35 cellular contexts compared by ENCODE assay signal in the genomic region with DNA sequence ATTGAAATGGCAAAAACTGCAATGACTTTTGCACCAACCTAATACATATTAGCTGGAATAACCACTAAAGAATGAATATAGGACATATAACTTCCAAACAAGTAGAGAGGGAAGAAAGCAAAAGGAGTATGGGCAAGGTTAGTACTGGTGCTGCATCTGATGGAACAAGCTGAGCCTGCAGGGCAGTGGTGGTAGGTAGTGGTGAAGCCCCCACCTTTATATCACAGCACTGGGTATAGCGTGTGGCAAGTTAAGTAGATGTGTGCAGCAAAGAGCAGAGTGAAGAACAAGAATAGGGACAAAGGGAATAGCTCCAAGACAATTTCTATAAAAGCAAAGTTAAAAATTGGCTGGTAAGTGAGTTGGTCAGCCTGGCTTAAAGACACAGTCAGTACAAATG.
"Had no signal": no experiment of that assay in that cellular context is flagged by ENCODE, and none has a peak within 500 bp of the region (broad histone marks: within the 10 kb centered on the region; RNA-seq: fewer than 3 reads in every experiment).

No MANE protein-coding gene starts in this region.

- H3K27ac ChIP-seq: ascending aorta, cardiac muscle cell, Peyer's patch, RWPE1, WERI-Rb-1 had no signal

- H3K36me3 ChIP-seq: ascending aorta, cardiac muscle cell, Peyer's patch, WERI-Rb-1 had no signal

- H3K9me3 Mint-ChIP-seq: activated CD4-positive, alpha-beta memory T cell treated with anti-CD3 and anti-CD28 coated beads, Interleukin-2, amount 10 ng/mL, durations not matched to agents 7 days and 5 days; activated naive CD4-positive, alpha-beta T cell treated with anti-CD3 and anti-CD28 coated beads, Interleukin-2, amount 50 U/mL, for 24 hours; activated naive CD8-positive, alpha-beta T cell treated with anti-CD3 and anti-CD28 coated beads, Interleukin-2, amount 10 ng/mL, durations not matched to agents 7 days and 5 days; activated T-cell treated with anti-CD3 and anti-CD28 coated beads, Interleukin-2, amount 50 U/mL, for 72 hours; activated T-helper 17 cell treated with anti-CD3 and anti-CD28 coated beads, Interleukin-2, amount 50 U/mL, for 72 hours; central memory CD8-positive, alpha-beta T cell had no signal

- H3K27me3 Mint-ChIP-seq: activated naive CD4-positive, alpha-beta T cell treated with anti-CD3 and anti-CD28 coated beads, Interleukin-2, amount 50 U/mL, for 24 hours had no signal

- H3K27ac Mint-ChIP-seq: activated CD4-positive, alpha-beta memory T cell treated with anti-CD3 and anti-CD28 coated beads, Interleukin-2, amount 10 ng/mL, durations not matched to agents 7 days and 5 days; activated CD8-positive, alpha-beta memory T cell treated with anti-CD3 and anti-CD28 coated beads, Interleukin-2, amount 10 ng/mL, durations not matched to agents 7 days and 5 days; activated naive CD4-positive, alpha-beta T cell treated with anti-CD3 and anti-CD28 coated beads, Interleukin-2, amount 50 U/mL, for 24 hours; activated naive CD8-positive, alpha-beta T cell treated with anti-CD3 and anti-CD28 coated beads, Interleukin-2, amount 10 ng/mL, durations not matched to agents 7 days and 5 days; activated T-cell treated with anti-CD3 and anti-CD28 coated beads, Interleukin-2, amount 50 U/mL, for 72 hours; activated T-helper 17 cell treated with anti-CD3 and anti-CD28 coated beads, Interleukin-2, amount 50 U/mL, for 72 hours had no signal

- H3K36me3 Mint-ChIP-seq: activated CD8-positive, alpha-beta memory T cell treated with anti-CD3 and anti-CD28 coated beads, Interleukin-2, amount 10 ng/mL, durations not matched to agents 7 days and 5 days; activated naive CD4-positive, alpha-beta T cell treated with anti-CD3 and anti-CD28 coated beads, Interleukin-2, amount 50 U/mL, for 24 hours; activated naive CD8-positive, alpha-beta T cell treated with anti-CD3 and anti-CD28 coated beads, Interleukin-2, amount 10 ng/mL, durations not matched to agents 7 days and 5 days had no signal

- H3K4me1 ChIP-seq: ascending aorta had no signal

- H3K4me3 Mint-ChIP-seq: activated CD4-positive, alpha-beta memory T cell treated with anti-CD3 and anti-CD28 coated beads, Interleukin-2, amount 10 ng/mL, durations not matched to agents 7 days and 5 days; activated CD8-positive, alpha-beta memory T cell treated with anti-CD3 and anti-CD28 coated beads, Interleukin-2, amount 10 ng/mL, durations not matched to agents 7 days and 5 days; activated naive CD4-positive, alpha-beta T cell treated with anti-CD3 and anti-CD28 coated beads, Interleukin-2, amount 50 U/mL, for 24 hours; activated naive CD8-positive, alpha-beta T cell treated with anti-CD3 and anti-CD28 coated beads, Interleukin-2, amount 10 ng/mL, durations not matched to agents 7 days and 5 days; activated T-cell treated with anti-CD3 and anti-CD28 coated beads, Interleukin-2, amount 50 U/mL, for 72 hours; activated T-helper 17 cell treated with anti-CD3 and anti-CD28 coated beads, Interleukin-2, amount 50 U/mL, for 72 hours; central memory CD8-positive, alpha-beta T cell had no signal

- H3K27me3 ChIP-seq: ascending aorta, cardiac muscle cell, MG63, Peyer's patch had no signal

- H3K4me3 ChIP-seq: ascending aorta, cardiac muscle cell, MG63, Peyer's patch had no signal

- H3K4me1 Mint-ChIP-seq: activated CD4-positive, alpha-beta memory T cell treated with anti-CD3 and anti-CD28 coated beads, Interleukin-2, amount 10 ng/mL, durations not matched to agents 7 days and 5 days; activated CD8-positive, alpha-beta memory T cell treated with anti-CD3 and anti-CD28 coated beads, Interleukin-2, amount 10 ng/mL, durations not matched to agents 7 days and 5 days; activated naive CD4-positive, alpha-beta T cell treated with anti-CD3 and anti-CD28 coated beads, Interleukin-2, amount 50 U/mL, for 24 hours; activated naive CD8-positive, alpha-beta T cell treated with anti-CD3 and anti-CD28 coated beads, Interleukin-2, amount 10 ng/mL, durations not matched to agents 7 days and 5 days; activated T-helper 17 cell treated with anti-CD3 and anti-CD28 coated beads, Interleukin-2, amount 50 U/mL, for 72 hours; central memory CD8-positive, alpha-beta T cell had no signal

- H3K9me3 ChIP-seq: ascending aorta, MG63, Peyer's patch had no signal

- DNase-seq: activated CD4-positive, alpha-beta memory T cell treated with anti-CD3 and anti-CD28 coated beads, Interleukin-2, amount 10 ng/mL, durations not matched to agents 7 days and 5 days; activated CD4-positive, alpha-beta T cell treated with anti-CD3 and anti-CD28 coated beads for 1 hour; activated CD4-positive, alpha-beta T cell treated with anti-CD3 and anti-CD28 coated beads for 48 hours; activated CD4-positive, CD25-positive, alpha-beta regulatory T cell; activated CD8-positive, alpha-beta memory T cell treated with anti-CD3 and anti-CD28 coated beads for 24 hours; activated CD8-positive, alpha-beta memory T cell treated with anti-CD3 and anti-CD28 coated beads, Interleukin-2, amount 10 ng/mL, durations not matched to agents 7 days and 5 days; activated CD8-positive, alpha-beta memory T cell treated with anti-CD3 and anti-CD28 coated beads, Interleukin-2, amount 50 U/mL, for 48 hours; activated gamma-delta T cell; activated naive CD4-positive, alpha-beta T cell treated with Interleukin-2 at 50 U/mL for 16 hours; activated naive CD8-positive, alpha-beta T cell treated with anti-CD3 and anti-CD28 coated beads, Interleukin-2, amount 10 ng/mL, durations not matched to agents 7 days and 5 days; activated T-cell treated with anti-CD3 and anti-CD28 coated beads, Interleukin-2, amount 50 U/mL, for 72 hours; amygdala; Kasumi-1; KG1; MG63; NCI-H1048; NCI-H1105 treated with DMSO at 0.1 percent for 48 hours; NCI-H1436; NCI-H1694; NCI-H1930; NCI-H2081 treated with DMSO at 0.1 percent for 48 hours; NCI-H345; NCI-H524 treated with DMSO at 0.1 percent for 48 hours; PC-3; Peyer's patch; SIG-M5; T1000; WERI-Rb-1 had no signal

- ATAC-seq: activated CD8-positive, alpha-beta memory T cell treated with anti-CD3 and anti-CD28 coated beads, Interleukin-2, amount 10 ng/mL, durations not matched to agents 7 days and 5 days; activated T-cell treated with anti-CD3 and anti-CD28 coated beads, Interleukin-2, amount 50 U/mL, for 72 hours; activated T-helper 17 cell treated with anti-CD3 and anti-CD28 coated beads, Interleukin-2, amount 50 U/mL, for 72 hours; PC-3; Right ventricle myocardium inferior had no signal
